Comparison of ENCODE assay signal across 21 cellular contexts in the genomic region with DNA sequence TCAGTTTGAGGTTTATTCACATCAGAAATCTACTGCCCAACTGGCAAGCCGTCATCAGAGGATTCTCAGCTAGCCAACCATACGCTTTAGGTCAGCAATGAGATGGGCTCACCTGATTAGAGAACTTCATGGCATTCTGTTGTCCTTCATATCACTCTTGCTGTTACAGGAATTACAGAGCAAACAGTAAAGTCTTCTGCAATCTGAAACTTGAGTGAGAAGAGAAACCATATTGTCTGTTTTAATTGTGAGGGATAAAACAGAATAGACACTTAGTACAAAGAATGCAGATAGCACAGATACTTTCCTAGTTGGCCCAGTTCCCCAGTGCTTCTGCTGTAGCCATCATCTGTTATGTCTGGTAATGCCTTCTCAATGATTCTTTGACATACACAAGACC.
DNase-seq lines count a peak whose midpoint lies in the region; ATAC-seq, FAIRE-seq and TF ChIP-seq lines count a peak whose summit lies in the region.
"Had no signal": no experiment of that assay in that cellular context is flagged by ENCODE, and none has a peak within 500 bp of the region (broad histone marks: within the 10 kb centered on the region; RNA-seq: fewer than 3 reads in every experiment).

No MANE protein-coding gene starts in this region.

- TF ChIP-seq CTCF in SK-N-SH (IDR thresholded peaks at IDR 0.05) (no peak), testis (IDR thresholded peaks at IDR 0.05) (no peak)

- H3K9me3 ChIP-seq in SK-N-SH (no peaks in the 10 kb centered on the region), testis (no peaks in the 10 kb centered on the region)
- H3K9me3 ChIP-seq: A549; BLaER1 treated with 17β-estradiol and CSF1 and Interleukin-3, amounts not matched to agents 10 nM and 100 nM; Caco-2 had no signal

- FAIRE-seq in urothelium cell line (lab: Jason Lieb, UNC), result no peak
- FAIRE-seq: A549, D721Med, GM12878, GM12892, GM18507 had no signal

- WGBS in SK-N-SH (ENCODE audit: low lambda C conversion rate), result 76% methylated on average over 2 of the region's 2 CpGs
- 54 to 70% methylated on average over 2 of the region's 2 CpGs for WGBS in testis, 2 donors

- H3K27me3 ChIP-seq in SK-N-SH (ENCODE audit: insufficient read depth) (no peaks in the 10 kb centered on the region), testis (no peaks in the 10 kb centered on the region)
- H3K27me3 ChIP-seq: BLaER1 treated with 17β-estradiol and CSF1 and Interleukin-3, amounts not matched to agents 10 nM and 100 nM had no signal

- H3K4me1 ChIP-seq in SK-N-SH (ENCODE audit: control insufficient read depth in 1 of 2, insufficient read depth in 2 of 2, low read depth in 1 of 2, low read length in 1 of 2), result peaks cover 0 to 20% of the 10 kb centered on the region in 2 experiments; a peak in 2 of 4 replicates
- H3K4me1 ChIP-seq in testis, result no peaks in the 10 kb centered on the region
- H3K4me1 ChIP-seq: A549; BLaER1 treated with 17β-estradiol and CSF1 and Interleukin-3, amounts not matched to agents 10 nM and 100 nM; Caco-2 had no signal

- intact Hi-C loops in testis (cut with DNase I; ENCODE audit: low total_unique reads), result no loop called here

- H2AFZ ChIP-seq in SK-N-SH (ENCODE audit: low read depth), result no peak overlapping the region

- H3F3A ChIP-seq in SK-N-SH (replicated peaks; ENCODE audit: insufficient read depth), result peaks cover 4% of the 10 kb centered on the region

- no peak; the same call in 1 of the 2 replicates for TF ChIP-seq RAD21 in SK-N-SH (IDR thresholded peaks at IDR 0.05; ENCODE audit: low read length)

- ATAC-seq in HG03039 (IDR thresholded peaks at IDR 0.05; ENCODE audit: unreplicated experiment), result no peak
- ATAC-seq: A549; CD8-positive, alpha-beta T cell; GM12878 had no signal

- CTCF ChIA-PET in SK-N-SH (lab: Yijun Ruan, JAX), result interaction anchor here (0.7 to 1.0 kb wide), 3 partner anchors 10 to 397 kb away, joined by 3 read pairs; no protein-coding TSS in a partner anchor

- no peak overlapping the region for H3K4me3 ChIP-seq in SK-N-SH (ENCODE audit: low read depth in 2 of 2, low read length in 1 of 2)
- no peak overlapping the region for H3K4me3 ChIP-seq in testis
- H3K4me3 ChIP-seq: A549; BLaER1 treated with 17β-estradiol and CSF1 and Interleukin-3, amounts not matched to agents 10 nM and 100 nM; GM12878 had no signal

- TF ChIP-seq EP300 in SK-N-SH (IDR thresholded peaks at IDR 0.05; ENCODE audit: borderline replicate concordance in 1 of 2, low read depth in 1 of 2, low read length in 1 of 2), result peak in 1 of 2 experiments; percentile 64; a peak in 1 of 4 replicates

- H3K4me2 ChIP-seq in SK-N-SH, result no peak overlapping the region
- H3K4me2 ChIP-seq: A549; BLaER1 treated with 17β-estradiol and CSF1 and Interleukin-3, amounts not matched to agents 10 nM and 100 nM had no signal

- H3K27ac ChIP-seq in SK-N-SH (ENCODE audit: low read depth in 2 of 2, low read length in 1 of 2), result peak overlapping the region in 1 of 2 experiments; percentile 99; a peak in 2 of 4 replicates
- no peak overlapping the region for H3K27ac ChIP-seq in testis
- H3K27ac ChIP-seq: 22Rv1; A549; BLaER1 treated with 17β-estradiol and CSF1 and Interleukin-3, amounts not matched to agents 10 nM and 100 nM; C4-2B had no signal

- no peak overlapping the region for H3K9ac ChIP-seq in SK-N-SH
- H3K9ac ChIP-seq: BLaER1 treated with 17β-estradiol and CSF1 and Interleukin-3, amounts not matched to agents 10 nM and 100 nM had no signal

- no peak for TF ChIP-seq POLR2A in testis (IDR thresholded peaks at IDR 0.05)

- peaks cover 5% of the 10 kb centered on the region; the same call in 1 of the 2 replicates for H3K79me2 ChIP-seq in SK-N-SH (ENCODE audit: insufficient read depth)

- H4K20me1 ChIP-seq in SK-N-SH (ENCODE audit: insufficient read depth), result no peaks in the 10 kb centered on the region

- DNase-seq in EH (ENCODE audit: low read depth), result peak; percentile 6
- DNase-seq in SK-N-SH, result peak; percentile 33
- peak; percentile 43 for DNase-seq in testis
- no peak for DNase-seq in urothelium cell line (ENCODE audit: low spot score)
- DNase-seq: AML-193; Caco-2; Calu3; CD4-positive, alpha-beta T cell; CD8-positive, alpha-beta T cell; DMS79 treated with DMSO at 0.1 percent for 48 hours; EL; GDM1 had no signal

- H3K9me2 ChIP-seq in SK-N-SH, result no peaks in the 10 kb centered on the region

- POLR2A ChIA-PET in SK-N-SH (lab: Yijun Ruan, JAX), result interaction anchor here (0.6 to 1.0 kb wide), 4 partner anchors 8 to 124 kb away, joined by 3 read pairs; no protein-coding TSS in a partner anchor

- H3K36me3 ChIP-seq in SK-N-SH (replicated peaks in 1 of 2; ENCODE audit: control insufficient read depth in 1 of 2, insufficient read depth in 2 of 2, low read length in 1 of 2) (no peaks in the 10 kb centered on the region), testis (ENCODE audit: low read depth, missing control alignments) (no peaks in the 10 kb centered on the region)

TF ChIP-seq in SK-N-SH, 30 proteins besides CTCF, POLR2A, EP300 and RAD21:
- TF ChIP-seq, protein P1, sequence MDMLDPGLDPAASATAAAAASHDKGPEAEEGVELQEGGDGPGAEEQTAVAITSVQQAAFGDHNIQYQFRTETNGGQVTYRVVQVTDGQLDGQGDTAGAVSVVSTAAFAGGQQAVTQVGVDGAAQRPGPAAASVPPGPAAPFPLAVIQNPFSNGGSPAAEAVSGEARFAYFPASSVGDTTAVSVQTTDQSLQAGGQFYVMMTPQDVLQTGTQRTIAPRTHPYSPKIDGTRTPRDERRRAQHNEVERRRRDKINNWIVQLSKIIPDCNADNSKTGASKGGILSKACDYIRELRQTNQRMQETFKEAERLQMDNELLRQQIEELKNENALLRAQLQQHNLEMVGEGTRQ (IDR thresholded peaks at IDR 0.05; ENCODE audit: borderline replicate concordance, low read depth, low read length), result no peak
- TF ChIP-seq CHD2 (IDR thresholded peaks at IDR 0.05; ENCODE audit: low read length, partially characterized antibody) (peak; percentile 42), TCF12 (IDR thresholded peaks at IDR 0.05) (peak; percentile 18; the same call in 1 of the 2 replicates), SMC3 (IDR thresholded peaks at IDR 0.05; ENCODE audit: low read depth, low read length) (peak; percentile 20; the same call in 1 of the 2 replicates), FOXJ3 (CRISPR knock-in tag; IDR thresholded peaks at IDR 0.05) (no peak), FOSL2 (IDR thresholded peaks at IDR 0.05; ENCODE audit: borderline replicate concordance, low read depth) (no peak), RFX5 (IDR thresholded peaks at IDR 0.05; ENCODE audit: low read length) (no peak), RCOR1 (IDR thresholded peaks at IDR 0.05; ENCODE audit: low read length) (peak; percentile 66)
- TF ChIP-seq, protein P2, sequence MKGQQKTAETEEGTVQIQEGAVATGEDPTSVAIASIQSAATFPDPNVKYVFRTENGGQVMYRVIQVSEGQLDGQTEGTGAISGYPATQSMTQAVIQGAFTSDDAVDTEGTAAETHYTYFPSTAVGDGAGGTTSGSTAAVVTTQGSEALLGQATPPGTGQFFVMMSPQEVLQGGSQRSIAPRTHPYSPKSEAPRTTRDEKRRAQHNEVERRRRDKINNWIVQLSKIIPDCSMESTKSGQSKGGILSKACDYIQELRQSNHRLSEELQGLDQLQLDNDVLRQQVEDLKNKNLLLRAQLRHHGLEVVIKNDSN (IDR thresholded peaks at IDR 0.05; ENCODE audit: borderline replicate concordance, low read depth), result no peak
- TF ChIP-seq, protein P3, sequence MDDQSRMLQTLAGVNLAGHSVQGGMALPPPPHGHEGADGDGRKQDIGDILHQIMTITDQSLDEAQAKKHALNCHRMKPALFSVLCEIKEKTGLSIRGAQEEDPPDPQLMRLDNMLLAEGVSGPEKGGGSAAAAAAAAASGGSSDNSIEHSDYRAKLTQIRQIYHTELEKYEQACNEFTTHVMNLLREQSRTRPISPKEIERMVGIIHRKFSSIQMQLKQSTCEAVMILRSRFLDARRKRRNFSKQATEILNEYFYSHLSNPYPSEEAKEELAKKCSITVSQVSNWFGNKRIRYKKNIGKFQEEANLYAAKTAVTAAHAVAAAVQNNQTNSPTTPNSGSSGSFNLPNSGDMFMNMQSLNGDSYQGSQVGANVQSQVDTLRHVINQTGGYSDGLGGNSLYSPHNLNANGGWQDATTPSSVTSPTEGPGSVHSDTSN (IDR thresholded peaks at IDR 0.05), result peak; percentile 50
TF ChIP-seq in SK-N-SH: peak in this region for 5.
